27 cellular contexts compared by ENCODE assay signal in genomic region chr12:51378749-51379148, GRCh38. TPM values are rescaled to one million over a fixed set of nuclear protein-coding genes. Genes with fewer than 3 reads are reported as not detected.
DNase-seq lines count a peak whose midpoint lies in the region; ATAC-seq and TF ChIP-seq lines count a peak whose summit lies in the region.
"Had no signal": no experiment of that assay in that cellular context is flagged by ENCODE, and none has a peak within 500 bp of the region (broad histone marks: within the 10 kb centered on the region; RNA-seq: fewer than 3 reads in every experiment).

No MANE protein-coding gene starts in this region.

- intact Hi-C loops in psoas muscle (cut with DNase I) (no loop called here), ascending aorta (cut with DNase I) (no loop called here)

- H3K27ac Mint-ChIP-seq in CD4-positive, CD25-positive, alpha-beta regulatory T cell = peak overlapping the region in 2 of 3 donors; percentile 48 to 81

- no peaks in the 10 kb centered on the region for H3K27me3 ChIP-seq in CD4-positive, CD25-positive, alpha-beta regulatory T cell (ENCODE audit: control insufficient read depth, insufficient read depth, low read length)
- no peaks in the 10 kb centered on the region for H3K27me3 ChIP-seq in psoas muscle (ENCODE audit: insufficient read depth in 3 of 3, low read length in 2 of 3)
- no peaks in the 10 kb centered on the region for H3K27me3 ChIP-seq in ascending aorta

- no peak for DNase-seq in CD4-positive, CD25-positive, alpha-beta regulatory T cell
- peak; percentile 48 for DNase-seq in astrocyte of the hippocampus (ENCODE audit: low read depth, low spot score)
- DNase-seq in psoas muscle = no peak
- no peak for DNase-seq in ascending aorta (ENCODE audit: low spot score in 2 of 2)
- DNase-seq in activated effector memory CD4-positive, alpha-beta T cell treated with anti-CD3 and anti-CD28 coated beads, Interleukin-2, amount 50 U/mL, for 16 hours = no peak
- no peak for DNase-seq in GM19240 (ENCODE audit: insufficient read length, low spot score)
- DNase-seq: ACHN; C1 segment of cervical spinal cord; Calu3; CD8-positive, alpha-beta memory T cell; GDM1; IMR-90; Karpas-422; NCI-H1417 treated with DMSO at 0.1 percent for 48 hours; NCI-H187 treated with DMSO at 0.1 percent for 48 hours; NCI-H2171 treated with DMSO at 0.1 percent for 48 hours; NCI-H446; NCI-H526; PC-9; RPMI8226; SHP77; SW 1271 had no signal

- WGBS in psoas muscle, 3 donors = 80 to 81% (median 81%) methylated on average over 2 of the region's 2 CpGs

- no peak overlapping the region for H3K4me3 ChIP-seq in CD4-positive, CD25-positive, alpha-beta regulatory T cell (ENCODE audit: low read depth, low read length)
- H3K4me3 ChIP-seq in psoas muscle (no peak overlapping the region), ascending aorta (no peak overlapping the region)
- H3K4me3 ChIP-seq: PC-9, SK-N-MC had no signal

- H3K27ac ChIP-seq in CD4-positive, CD25-positive, alpha-beta regulatory T cell (ENCODE audit: insufficient read depth, low read length, poor library complexity, severe bottlenecking) = no peak overlapping the region
- peak overlapping the region; percentile 65 for H3K27ac ChIP-seq in KOPT-K1 (ENCODE audit: low read depth, low read length, poor library complexity, severe bottlenecking)
- no peak overlapping the region for H3K27ac ChIP-seq in psoas muscle
- no peak overlapping the region for H3K27ac ChIP-seq in ascending aorta
- H3K27ac ChIP-seq: PC-9, SK-N-MC had no signal

- peaks cover 25% of the 10 kb centered on the region for H3K36me3 ChIP-seq in CD4-positive, CD25-positive, alpha-beta regulatory T cell (ENCODE audit: control insufficient read depth, insufficient read depth, low read length)
- H3K36me3 ChIP-seq in KOPT-K1 (ENCODE audit: insufficient read depth, low read length) (peaks cover 62% of the 10 kb centered on the region), psoas muscle (ENCODE audit: insufficient read depth in 1 of 2, low read depth in 1 of 2) (no peaks in the 10 kb centered on the region), ascending aorta (no peaks in the 10 kb centered on the region)

- peaks cover 46% of the 10 kb centered on the region for H3K36me3 Mint-ChIP-seq in CD4-positive, CD25-positive, alpha-beta regulatory T cell

- H3K4me1 Mint-ChIP-seq in CD4-positive, CD25-positive, alpha-beta regulatory T cell = peaks cover 6 to 26% (median 20%) of the 10 kb centered on the region in 4 donors

- TF ChIP-seq CTCF in psoas muscle (IDR thresholded peaks at IDR 0.05) (no peak), ascending aorta (IDR thresholded peaks at IDR 0.05) (no peak)

- no peaks in the 10 kb centered on the region for H3K27me3 Mint-ChIP-seq in CD4-positive, CD25-positive, alpha-beta regulatory T cell
- H3K27me3 Mint-ChIP-seq: CD8-positive, alpha-beta memory T cell had no signal

- no peak for ATAC-seq in CD4-positive, CD25-positive, alpha-beta regulatory T cell (ENCODE audit: low read depth in 2 of 2)
- ATAC-seq in psoas muscle (peak in 3 of 4 donors; percentile 19 to 57 (median 39)), GM19452 (IDR thresholded peaks at IDR 0.05; ENCODE audit: unreplicated experiment) (no peak)

- H3K4me1 ChIP-seq in CD4-positive, CD25-positive, alpha-beta regulatory T cell (ENCODE audit: control insufficient read depth, insufficient read depth, low read length, poor library complexity, severe bottlenecking) = no peaks in the 10 kb centered on the region
- H3K4me1 ChIP-seq in psoas muscle (no peaks in the 10 kb centered on the region), ascending aorta (no peaks in the 10 kb centered on the region)

- no peaks in the 10 kb centered on the region for H3K9me3 Mint-ChIP-seq in CD4-positive, CD25-positive, alpha-beta regulatory T cell
- H3K9me3 Mint-ChIP-seq: CD8-positive, alpha-beta memory T cell had no signal

- no peak overlapping the region for H3K4me3 Mint-ChIP-seq in CD4-positive, CD25-positive, alpha-beta regulatory T cell
- H3K4me3 Mint-ChIP-seq: CD8-positive, alpha-beta memory T cell had no signal

- no peaks in the 10 kb centered on the region for H3K9me3 ChIP-seq in CD4-positive, CD25-positive, alpha-beta regulatory T cell (ENCODE audit: control insufficient read depth in 2 of 2, low read length in 2 of 2)
- H3K9me3 ChIP-seq in KOPT-K1 (ENCODE audit: insufficient read depth, low read length, poor library complexity, severe bottlenecking) = no peaks in the 10 kb centered on the region
- no peaks in the 10 kb centered on the region for H3K9me3 ChIP-seq in psoas muscle
- no peaks in the 10 kb centered on the region for H3K9me3 ChIP-seq in ascending aorta

RNA-seq across cellular contexts. Expression of gene GALNT6, which starts 12.5 kb away (rescaled TPM):
- total RNA-seq in CD4-positive, CD25-positive, alpha-beta regulatory T cell = 19.5 TPM
- 1 to 10 TPM; 2.3 to 4.8 (median 2.7) TPM for polyA plus RNA-seq in CD4-positive, CD25-positive, alpha-beta regulatory T cell
- 1 to 10 TPM in 2 of 4 donors, under 1 TPM in 2; 0.36 to 2.1 (median 0.84) TPM for total RNA-seq in psoas muscle
- under 1 TPM; 0.10 to 0.40 (median 0.14) TPM for polyA plus RNA-seq in psoas muscle
- 67.2 TPM for total RNA-seq in ascending aorta

RNA-seq across cellular contexts. Expression of gene CELA1, which starts 32.3 kb away (rescaled TPM):
- total RNA-seq in CD4-positive, CD25-positive, alpha-beta regulatory T cell = not detected
- polyA plus RNA-seq in CD4-positive, CD25-positive, alpha-beta regulatory T cell = 1 to 10 TPM in 3 of 4 donors, under 1 TPM in 1; 0.25 to 2.0 (median 1.4) TPM
- total RNA-seq in psoas muscle = not detected
- not detected for polyA plus RNA-seq in psoas muscle
- not detected for total RNA-seq in ascending aorta
- total RNA-seq: Calu3; CD8-positive, alpha-beta memory T cell; H4; IMR-90; MCF 10A; PC-9 had no signal
- polyA plus RNA-seq: IMR-90 had no signal

RNA-seq across cellular contexts. Expression of gene SLC4A8, which starts 45.9 kb away (rescaled TPM):
- total RNA-seq in CD4-positive, CD25-positive, alpha-beta regulatory T cell = 3.5 TPM
- 1 to 10 TPM in 1 of 4 donors, under 1 TPM in 2, not detected in 1; 0.16 to 1.4 (median 0.57) TPM for polyA plus RNA-seq in CD4-positive, CD25-positive, alpha-beta regulatory T cell
- total RNA-seq in psoas muscle = under 1 TPM in 3 of 4 donors, not detected in 1; 0.02 to 0.91 (median 0.16) TPM
- polyA plus RNA-seq in psoas muscle = under 1 TPM; 0.03 to 0.23 (median 0.03) TPM
- total RNA-seq in ascending aorta = not detected

RNA-seq across cellular contexts. Expression of gene BIN2, which starts 54.8 kb away (rescaled TPM):
- total RNA-seq in CD4-positive, CD25-positive, alpha-beta regulatory T cell = 273 TPM
- 100 to 1,000 TPM; 204 to 255 (median 228) TPM for polyA plus RNA-seq in CD4-positive, CD25-positive, alpha-beta regulatory T cell
- total RNA-seq in psoas muscle = 1 to 10 TPM in 3 of 4 donors, under 1 TPM in 1; 0.81 to 2.0 (median 1.4) TPM
- polyA plus RNA-seq in psoas muscle = under 1 TPM; 0.37 to 0.47 (median 0.40) TPM
- total RNA-seq in ascending aorta = 4.2 TPM
- total RNA-seq: Calu3, H4, IMR-90, MCF 10A, PC-9 had no signal
- polyA plus RNA-seq: IMR-90 had no signal

Comparison
In these comparisons a context has a peak if more than half of its experiments do, and no peak if none do; other contexts are left out.
1. ATAC-seq: peak in psoas muscle (3 of 4); none in CD4-positive, CD25-positive, alpha-beta regulatory T cell (0 of 2) and GM19452 (single experiment).